Comparison of ENCODE assay signal across 24 cellular contexts in the genomic region with DNA sequence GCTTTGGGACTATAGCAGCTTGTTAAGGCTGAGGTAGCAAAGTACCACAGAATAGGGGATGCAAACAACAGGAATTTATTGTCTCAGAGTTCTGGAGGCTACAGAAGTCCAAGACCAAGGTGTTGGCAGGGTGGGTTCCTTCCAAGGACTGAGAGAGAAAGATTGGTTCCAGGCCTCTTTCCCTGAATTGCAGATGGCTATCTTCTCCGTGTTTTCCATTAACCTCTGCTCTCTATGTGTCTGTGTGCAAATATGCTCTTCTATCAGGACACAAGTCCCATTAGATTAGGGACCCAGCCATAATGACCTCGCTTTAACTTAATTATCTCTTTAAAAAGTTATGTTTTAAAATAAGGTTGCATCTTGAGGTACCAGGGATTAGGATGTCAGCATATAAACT.
DNase-seq lines count a peak whose midpoint lies in the region; ATAC-seq, FAIRE-seq and TF ChIP-seq lines count a peak whose summit lies in the region.
"Had no signal": no experiment of that assay in that cellular context is flagged by ENCODE, and none has a peak within 500 bp of the region (broad histone marks: within the 10 kb centered on the region; RNA-seq: fewer than 3 reads in every experiment).

No MANE protein-coding gene starts in this region.

- CTCF ChIA-PET in H1 (lab: Charles Lee; ENCODE audit: partially characterized antibody), result no interaction called here

- H3K18ac ChIP-seq in H1 (ENCODE audit: extremely low read depth, low read length), result no peak overlapping the region
- H3K18ac ChIP-seq in trophoblast cell (ENCODE audit: low read length), result no peak overlapping the region

- H2BK120ac ChIP-seq in H1 (replicated peaks; ENCODE audit: low read depth, low read length) (no peak overlapping the region), trophoblast cell (ENCODE audit: insufficient read depth, low read length, poor library complexity) (no peak overlapping the region)

- no peak overlapping the region for H3K4me3 ChIP-seq in BE2C (ENCODE audit: low read depth, low read length)
- H3K4me3 ChIP-seq in H1 (ENCODE audit: extremely low read depth in 1 of 4, insufficient read depth in 2 of 4, low read depth in 3 of 4, low read length in 4 of 4), result no peak overlapping the region
- no peak overlapping the region for H3K4me3 ChIP-seq in trophoblast cell (ENCODE audit: low read depth, low read length)
- H3K4me3 ChIP-seq: A549, BLaER1, GM12878 had no signal

- no peaks in the 10 kb centered on the region for H3K23me2 ChIP-seq in H1 (ENCODE audit: low read depth, low read length)

- no peak for FAIRE-seq in H1 (lab: Jason Lieb, UNC)
- FAIRE-seq: A549, GM12878, GM12892, GM18507 had no signal

- H3K4ac ChIP-seq in H1 (replicated peaks; ENCODE audit: insufficient read length, low read depth, low read length), result no peak overlapping the region
- no peak overlapping the region for H3K4ac ChIP-seq in trophoblast cell (ENCODE audit: low read depth, low read length)

- H3K14ac ChIP-seq in H1 (ENCODE audit: insufficient read length) (no peak overlapping the region), trophoblast cell (ENCODE audit: low read length) (no peak overlapping the region)

- H2BK5ac ChIP-seq in H1 (ENCODE audit: low read depth, low read length), result no peak overlapping the region
- no peak overlapping the region for H2BK5ac ChIP-seq in trophoblast cell (ENCODE audit: low read depth, low read length, poor library complexity)

- H2AFZ ChIP-seq in H1 (ENCODE audit: low read length) (0 out of 2 replicates have a peak overlapping the region, but pooled peaks have one; percentile 37), trophoblast cell (ENCODE audit: insufficient read depth, low read length, poor library complexity) (no peak overlapping the region)

- H3K27ac ChIP-seq in H1 (ENCODE audit: low read depth, low read length) (no peak overlapping the region), trophoblast cell (ENCODE audit: low read depth, low read length) (no peak overlapping the region)
- H3K27ac ChIP-seq: 22Rv1, A549, BLaER1 had no signal

- no peak overlapping the region for H4K5ac ChIP-seq in H1 (ENCODE audit: insufficient read length, low read depth, low read length)

- no peak for TF ChIP-seq EP300 in H1 (IDR thresholded peaks at IDR 0.05; ENCODE audit: borderline replicate concordance in 1 of 2, low read depth in 2 of 2, low read length in 2 of 2)

- no peaks in the 10 kb centered on the region for H3K27me3 ChIP-seq in BE2C
- H3K27me3 ChIP-seq in H1 (replicated peaks in 1 of 4; ENCODE audit: control insufficient read depth in 3 of 4, extremely low read depth in 1 of 4, insufficient read depth in 3 of 4, low read length in 3 of 4), result no peaks in the 10 kb centered on the region
- no peaks in the 10 kb centered on the region for H3K27me3 ChIP-seq in trophoblast cell (ENCODE audit: insufficient read depth, low read length)
- H3K27me3 ChIP-seq: BLaER1 had no signal

- H3K79me1 ChIP-seq in H1 (ENCODE audit: low read depth, low read length) (no peaks in the 10 kb centered on the region), trophoblast cell (ENCODE audit: low read length) (no peaks in the 10 kb centered on the region)

- POLR2A ChIA-PET in H1 (lab: Charles Lee; ENCODE audit: partially characterized antibody), result no interaction called here

- H4K91ac ChIP-seq in H1 (replicated peaks; ENCODE audit: insufficient read length, low read length) (no peak overlapping the region), trophoblast cell (ENCODE audit: low read depth, low read length) (no peak overlapping the region)

- WGBS in H1 (ENCODE audit: extremely low coverage in 1 of 2, insufficient coverage in 1 of 2, insufficient read length in 1 of 2, insufficient replicate concordance in 2 of 2, low coverage in 1 of 2, low lambda C conversion rate in 2 of 2, missing lambda C conversion rate in 1 of 2), 2 experiments, result 87% methylated on average over 2 of the region's 2 CpGs; no CpG with 5 or more reads in 1 of the 2 experiments
- WGBS in trophoblast cell (ENCODE audit: extremely low coverage, insufficient coverage, insufficient read length), result no CpG with 5 or more reads among the region's 2 CpGs

- H3K56ac ChIP-seq in H1 (replicated peaks; ENCODE audit: insufficient read length, low read depth, low read length), result no peak overlapping the region

- no peak for TF ChIP-seq RAD21 in H1 (IDR thresholded peaks at IDR 0.05 in 1 of 2, conservative IDR thresholded peaks at IDR 0.05 in 1 of 2; ENCODE audit: low read depth in 2 of 2, low read length in 2 of 2)

- H3K9me3 ChIP-seq in BE2C (no peaks in the 10 kb centered on the region), H1 (ENCODE audit: insufficient read depth in 2 of 2, low read depth in 1 of 2, low read length in 1 of 2) (no peaks in the 10 kb centered on the region), trophoblast cell (ENCODE audit: insufficient read depth, low read depth, low read length) (no peaks in the 10 kb centered on the region)
- H3K9me3 ChIP-seq: A549, BLaER1 had no signal

- no peak for TF ChIP-seq POLR2A in H1 (IDR thresholded peaks at IDR 0.05; ENCODE audit: control extremely low read depth in 1 of 2, low read depth in 2 of 2, low read length in 2 of 2)

- no peaks in the 10 kb centered on the region for H3K79me2 ChIP-seq in H1 (ENCODE audit: control insufficient read depth in 1 of 2, insufficient read depth in 2 of 2, low read length in 2 of 2)
- no peaks in the 10 kb centered on the region for H3K79me2 ChIP-seq in trophoblast cell (ENCODE audit: control insufficient read depth, insufficient read depth, low read length, poor library complexity)

- ATAC-seq in HG03025 (IDR thresholded peaks at IDR 0.05; ENCODE audit: low FRiP score, unreplicated experiment) (no peak), HG03439 (IDR thresholded peaks at IDR 0.05; ENCODE audit: unreplicated experiment) (no peak)
- ATAC-seq: A549, GM12878 had no signal

- H4K12ac ChIP-seq in trophoblast cell (ENCODE audit: low read depth, low read length), result no peak overlapping the region

- H4K8ac ChIP-seq in H1 (ENCODE audit: extremely low read depth, insufficient read depth, low read length) (no peak overlapping the region), trophoblast cell (ENCODE audit: low read depth, low read length) (no peak overlapping the region)

- no peak overlapping the region for H3K23ac ChIP-seq in H1 (ENCODE audit: insufficient read length)
- no peak overlapping the region for H3K23ac ChIP-seq in trophoblast cell (ENCODE audit: low read length)

- H3K9ac ChIP-seq in H1 (replicated peaks in 1 of 4; ENCODE audit: extremely low read depth in 1 of 4, low read depth in 3 of 4, low read length in 3 of 4) (no peak overlapping the region), trophoblast cell (ENCODE audit: low read length) (no peak overlapping the region)
- H3K9ac ChIP-seq: BLaER1 had no signal

- no peaks in the 10 kb centered on the region for H4K20me1 ChIP-seq in H1 (replicated peaks in 1 of 2; ENCODE audit: control insufficient read depth in 1 of 2, insufficient read depth in 2 of 2, low read length in 2 of 2)
- H4K20me1 ChIP-seq: BLaER1 had no signal

- H2AK5ac ChIP-seq in H1 (ENCODE audit: low read depth, low read length) (no peak overlapping the region), trophoblast cell (ENCODE audit: low read length) (no peak overlapping the region)

- H3K4me1 ChIP-seq in BE2C, result 0 out of 2 replicates have a peak, but pooled peaks cover 3% of the 10 kb centered on the region
- H3K4me1 ChIP-seq in H1 (replicated peaks in 1 of 4; ENCODE audit: control insufficient read depth in 3 of 4, insufficient read depth in 4 of 4, low read length in 3 of 4), result peaks cover 0 to 6% (median 1%) of the 10 kb centered on the region in 4 experiments; a peak in 1 of 7 replicates
- peaks cover 0 to 4% of the 10 kb centered on the region in 2 experiments for H3K4me1 ChIP-seq in trophoblast cell (ENCODE audit: control insufficient read depth in 1 of 2, insufficient read depth in 2 of 2, low read length in 2 of 2)
- H3K4me1 ChIP-seq: A549, BLaER1 had no signal

- no peaks in the 10 kb centered on the region for H3K36me3 ChIP-seq in BE2C
- no peaks in the 10 kb centered on the region for H3K36me3 ChIP-seq in H1 (ENCODE audit: control insufficient read depth in 2 of 4, insufficient read depth in 4 of 4, low read length in 3 of 4)
- no peaks in the 10 kb centered on the region for H3K36me3 ChIP-seq in trophoblast cell (ENCODE audit: control insufficient read depth in 1 of 2, insufficient read depth in 2 of 2, low read length in 2 of 2)
- H3K36me3 ChIP-seq: BLaER1 had no signal

- no peak overlapping the region for H2BK15ac ChIP-seq in H1 (ENCODE audit: low read length)

- TF ChIP-seq CTCF in BE2C (IDR thresholded peaks at IDR 0.05; ENCODE audit: low read depth, low read length) (no peak), H1 (IDR thresholded peaks at IDR 0.05; ENCODE audit: control extremely low read depth in 1 of 3, insufficient read depth in 1 of 3, low read depth in 1 of 3, low read length in 3 of 3) (no peak)

- H3K4me2 ChIP-seq in H1 (ENCODE audit: insufficient read depth in 1 of 2, low read depth in 2 of 2, low read length in 2 of 2) (no peak overlapping the region), trophoblast cell (ENCODE audit: low read length) (peak overlapping the region; percentile 30)
- H3K4me2 ChIP-seq: A549, BLaER1 had no signal

- H2BK12ac ChIP-seq in H1 (ENCODE audit: low read depth, low read length) (no peak overlapping the region), trophoblast cell (ENCODE audit: low read length) (no peak overlapping the region)

- H2BK20ac ChIP-seq in H1 (ENCODE audit: low read length), result no peak overlapping the region

- DNase-seq in BE2C (peak; percentile 20), H1 (ENCODE audit: low read depth in 1 of 2, low spot score in 2 of 2) (no peak), trophoblast cell (no peak)
- DNase-seq: AML-193; C1 segment of cervical spinal cord; CD4-positive, alpha-beta memory T cell; CD4-positive, CD25-positive, alpha-beta regulatory T cell; CD8-positive, alpha-beta memory T cell; COR-L47; DMS 273 treated with DMSO at 0.1 percent for 48 hours; DMS153; DMS53; DMS79; DND-41; EL; GDM1 had no signal

TF ChIP-seq in H1, 55 proteins besides CTCF, POLR2A, EP300 and RAD21 (continues in another document):
- TF ChIP-seq TAF1 (IDR thresholded peaks at IDR 0.05; ENCODE audit: low read depth, low read length) (no peak), KDM5A (IDR thresholded peaks at IDR 0.05; ENCODE audit: low read length) (no peak), MAFK (IDR thresholded peaks at IDR 0.05; ENCODE audit: low read depth, low read length) (no peak), GABPA (IDR thresholded peaks at IDR 0.05; ENCODE audit: borderline replicate concordance, insufficient read depth, low read length) (no peak), KDM1A (IDR thresholded peaks at IDR 0.05; ENCODE audit: borderline replicate concordance, low read length) (no peak), ZNF274 (IDR thresholded peaks at IDR 0.05; ENCODE audit: borderline replicate concordance, extremely low read depth, low read length) (no peak), RFX5 (IDR thresholded peaks at IDR 0.05; ENCODE audit: borderline replicate concordance, low read depth, low read length) (no peak), RBBP5 (IDR thresholded peaks at IDR 0.05; ENCODE audit: borderline replicate concordance, low read depth, low read length) (no peak), BACH1 (IDR thresholded peaks at IDR 0.05; ENCODE audit: low read length) (no peak), YY1 (IDR thresholded peaks at IDR 0.05; ENCODE audit: low read depth, low read length) (no peak), CREB1 (IDR thresholded peaks at IDR 0.05) (no peak)
